ENCODE assay signal across 21 cellular contexts in genomic region chr5:125528881-125529280, GRCh38.
"Had no signal": no experiment of that assay in that cellular context is flagged by ENCODE, and none has a peak within 500 bp of the region (broad histone marks: within the 10 kb centered on the region; RNA-seq: fewer than 3 reads in every experiment).

No MANE protein-coding gene starts in this region.

- H3K27ac ChIP-seq: dorsolateral prefrontal cortex, heart left ventricle, parathyroid adenoma, prostate gland, skin epidermis, stomach, thoracic aorta, transverse colon had no signal

- H2AFZ ChIP-seq: parathyroid adenoma had no signal

- H3K9ac ChIP-seq: parathyroid adenoma had no signal

- H3K4me1 Mint-ChIP-seq: naive thymus-derived CD8-positive, alpha-beta T cell; stimulated activated naive B cell treated with anti-CD40 and anti-IgM and Interleukin-4, amounts not matched to agents 10 μg/mL and 1 μg/mL and 100 μg/mL, for 72 hours had no signal

- H3K27ac Mint-ChIP-seq: naive thymus-derived CD8-positive, alpha-beta T cell; stimulated activated naive B cell treated with anti-CD40 and anti-IgM and Interleukin-4, amounts not matched to agents 10 μg/mL and 1 μg/mL and 100 μg/mL, for 72 hours had no signal

- H3K4me3 Mint-ChIP-seq: naive thymus-derived CD8-positive, alpha-beta T cell; stimulated activated naive B cell treated with anti-CD40 and anti-IgM and Interleukin-4, amounts not matched to agents 10 μg/mL and 1 μg/mL and 100 μg/mL, for 72 hours had no signal

- H3K4me1 ChIP-seq: parathyroid adenoma, prostate gland had no signal

- ATAC-seq: esophagus mucosa; heart left ventricle; naive thymus-derived CD8-positive, alpha-beta T cell; sciatic nerve; stimulated activated naive B cell treated with anti-CD40 and anti-IgM and Interleukin-4, amounts not matched to agents 10 μg/mL and 1 μg/mL and 100 μg/mL, for 72 hours had no signal

- H3K9me3 ChIP-seq: prostate gland, thoracic aorta had no signal

- H3K27me3 ChIP-seq: dorsolateral prefrontal cortex, heart left ventricle, stomach, transverse colon had no signal

- H3K36me3 ChIP-seq: heart left ventricle, prostate gland, stomach, thoracic aorta, transverse colon had no signal

- DNase-seq: cortex of kidney; dorsolateral prefrontal cortex; effector CD8-positive, alpha-beta T cell; heart left ventricle; hippocampal formation; kidney glomerular epithelial cell; naive thymus-derived CD8-positive, alpha-beta T cell; nucleus accumbens; retina; stimulated activated CD4-positive, alpha-beta T cell treated with anti-CD3 and anti-CD28 coated beads, Interleukin-2, amount 100 ng/mL, for 24 hours; stimulated activated CD4-positive, alpha-beta T cell treated with anti-CD3 and anti-CD28 coated beads, Interleukin-4, amount 100 ng/mL, for 4 hours; stimulated activated naive B cell treated with anti-CD40 and anti-IgM and Interleukin-4, amounts not matched to agents 10 μg/mL and 1 μg/mL and 100 μg/mL, for 72 hours; stomach; substantia nigra; transverse colon had no signal

- H3K79me2 ChIP-seq: parathyroid adenoma had no signal

- H3K4me3 ChIP-seq: dorsolateral prefrontal cortex, heart left ventricle, prostate gland, skin epidermis, stomach, thoracic aorta, transverse colon had no signal

- H3K36me3 Mint-ChIP-seq: naive thymus-derived CD8-positive, alpha-beta T cell; stimulated activated naive B cell treated with anti-CD40 and anti-IgM and Interleukin-4, amounts not matched to agents 10 μg/mL and 1 μg/mL and 100 μg/mL, for 72 hours had no signal

- H3K27me3 Mint-ChIP-seq: naive thymus-derived CD8-positive, alpha-beta T cell; stimulated activated naive B cell treated with anti-CD40 and anti-IgM and Interleukin-4, amounts not matched to agents 10 μg/mL and 1 μg/mL and 100 μg/mL, for 72 hours had no signal
